Comparison of ENCODE assay signal across 18 cellular contexts in the genomic region with DNA sequence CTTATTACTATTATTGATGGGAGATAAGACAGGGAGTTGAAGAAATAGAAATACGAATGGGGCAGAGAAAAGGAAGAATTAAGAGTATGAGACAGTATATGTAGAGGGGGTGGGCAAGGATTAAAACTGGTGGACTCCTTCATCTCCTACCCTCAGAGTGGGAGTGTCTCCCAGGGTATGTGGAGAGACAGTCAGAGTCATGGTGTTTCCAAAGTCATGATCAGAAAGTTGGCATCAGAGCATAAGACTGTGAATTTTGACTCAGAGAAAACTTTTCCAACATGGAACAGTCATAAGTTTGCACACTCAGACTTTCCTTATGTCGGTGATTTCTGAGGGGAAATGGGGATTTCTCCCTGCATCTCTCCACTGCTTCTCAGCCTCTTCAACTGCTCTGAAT. TPM values are rescaled to one million over a fixed set of nuclear protein-coding genes. Genes with fewer than 3 reads are reported as not detected.
DNase-seq lines count a peak whose midpoint lies in the region; ATAC-seq and TF ChIP-seq lines count a peak whose summit lies in the region.
"Had no signal": no experiment of that assay in that cellular context is flagged by ENCODE, and none has a peak within 500 bp of the region (broad histone marks: within the 10 kb centered on the region; RNA-seq: fewer than 3 reads in every experiment).

No MANE protein-coding gene starts in this region.

- peak overlapping the region; percentile 72 for H3K9ac ChIP-seq in Karpas-422 (ENCODE audit: low read length)
- H3K9ac ChIP-seq: BLaER1 treated with 17β-estradiol and CSF1 and Interleukin-3, amounts not matched to agents 10 nM and 100 nM had no signal

- H3K27me3 ChIP-seq in Karpas-422 (ENCODE audit: low read length) = no peaks in the 10 kb centered on the region
- H3K27me3 ChIP-seq: BLaER1 treated with 17β-estradiol and CSF1 and Interleukin-3, amounts not matched to agents 10 nM and 100 nM; SJCRH30 had no signal

- peaks cover 58% of the 10 kb centered on the region for H3K4me1 ChIP-seq in Karpas-422 (ENCODE audit: low read length)
- H3K4me1 ChIP-seq: foreskin keratinocyte, SJCRH30 had no signal

- no peak for TF ChIP-seq CTCF in progenitor cell of endocrine pancreas (IDR thresholded peaks at IDR 0.05; ENCODE audit: unreplicated experiment)

- H3K36me3 Mint-ChIP-seq in T-helper 1 cell treated with Interleukin-12 subunit alpha and Interleukin-12 subunit beta and Interleukin-4 antibody, amounts not matched to agents 30 μg/mL and 1 μg/mL, for 36 hours (ENCODE audit: low read depth) = peaks cover 22% of the 10 kb centered on the region
- H3K36me3 Mint-ChIP-seq in activated naive CD8-positive, alpha-beta T cell treated with anti-CD3 and anti-CD28 coated beads, Interleukin-2, amount 50 U/mL, for 24 hours (ENCODE audit: low read depth) = peaks cover 27% of the 10 kb centered on the region
- peaks cover 29% of the 10 kb centered on the region for H3K36me3 Mint-ChIP-seq in stimulated activated memory B cell treated with anti-CD40 and anti-IgM and Interleukin-4, amounts not matched to agents 10 μg/mL and 1 μg/mL and 100 μg/mL, for 72 hours
- no peaks in the 10 kb centered on the region for H3K36me3 Mint-ChIP-seq in progenitor cell of endocrine pancreas (ENCODE audit: insufficient read depth)

- no peak overlapping the region for H2AFZ ChIP-seq in Karpas-422 (ENCODE audit: low read length)

- H3K79me2 ChIP-seq in Karpas-422 (ENCODE audit: low read length) = peaks cover 51% of the 10 kb centered on the region

- H3K4me2 ChIP-seq in Karpas-422 (ENCODE audit: low read depth, low read length, poor library complexity, severe bottlenecking) = peak overlapping the region; percentile 83

- H3K9me3 ChIP-seq in Karpas-422 (ENCODE audit: low read length) = no peaks in the 10 kb centered on the region
- H3K9me3 ChIP-seq: SJCRH30 had no signal

- no peaks in the 10 kb centered on the region for H3K36me3 ChIP-seq in Karpas-422 (ENCODE audit: insufficient read depth, low read length)
- H3K36me3 ChIP-seq: SJCRH30 had no signal

- DNase-seq in T-helper 1 cell (no peak), Karpas-422 (no peak), progenitor cell of endocrine pancreas (ENCODE audit: low spot score, unreplicated experiment) (no peak)
- no peak for DNase-seq in activated naive CD8-positive, alpha-beta T cell treated with anti-CD3 and anti-CD28 coated beads, Interleukin-2, amount 50 U/mL, for 24 hours
- DNase-seq: foreskin keratinocyte, H7, NCI-H2081, NCI-H524, SJCRH30 had no signal

- H3K4me3 Mint-ChIP-seq in T-helper 1 cell treated with Interleukin-12 subunit alpha and Interleukin-12 subunit beta and Interleukin-4 antibody, amounts not matched to agents 30 μg/mL and 1 μg/mL, for 36 hours = peak overlapping the region; percentile 87
- H3K4me3 Mint-ChIP-seq in activated naive CD8-positive, alpha-beta T cell treated with anti-CD3 and anti-CD28 coated beads, Interleukin-2, amount 50 U/mL, for 24 hours = peak overlapping the region; percentile 86
- H3K4me3 Mint-ChIP-seq in stimulated activated memory B cell treated with anti-CD40 and anti-IgM and Interleukin-4, amounts not matched to agents 10 μg/mL and 1 μg/mL and 100 μg/mL, for 72 hours = peak overlapping the region; percentile 82
- H3K4me3 Mint-ChIP-seq in progenitor cell of endocrine pancreas (ENCODE audit: low read depth) = no peak overlapping the region

- H4K20me1 ChIP-seq in Karpas-422 (ENCODE audit: insufficient read depth, low read depth, low read length) = no peaks in the 10 kb centered on the region
- H4K20me1 ChIP-seq: BLaER1 treated with 17β-estradiol and CSF1 and Interleukin-3, amounts not matched to agents 10 nM and 100 nM had no signal

- H3K4me1 Mint-ChIP-seq in T-helper 1 cell treated with Interleukin-12 subunit alpha and Interleukin-12 subunit beta and Interleukin-4 antibody, amounts not matched to agents 30 μg/mL and 1 μg/mL, for 36 hours (ENCODE audit: low read depth) = peaks cover 77% of the 10 kb centered on the region
- H3K4me1 Mint-ChIP-seq in activated naive CD8-positive, alpha-beta T cell treated with anti-CD3 and anti-CD28 coated beads, Interleukin-2, amount 50 U/mL, for 24 hours = peaks cover 96% of the 10 kb centered on the region
- peaks cover 82% of the 10 kb centered on the region for H3K4me1 Mint-ChIP-seq in stimulated activated memory B cell treated with anti-CD40 and anti-IgM and Interleukin-4, amounts not matched to agents 10 μg/mL and 1 μg/mL and 100 μg/mL, for 72 hours
- H3K4me1 Mint-ChIP-seq in progenitor cell of endocrine pancreas (ENCODE audit: low read depth) = peaks cover 5% of the 10 kb centered on the region

- no peaks in the 10 kb centered on the region for H3K9me2 ChIP-seq in Karpas-422 (replicated peaks; ENCODE audit: insufficient read depth, low read length)

- peaks cover 4% of the 10 kb centered on the region for H3K9me3 Mint-ChIP-seq in T-helper 1 cell treated with Interleukin-12 subunit alpha and Interleukin-12 subunit beta and Interleukin-4 antibody, amounts not matched to agents 30 μg/mL and 1 μg/mL, for 36 hours
- peaks cover 4% of the 10 kb centered on the region for H3K9me3 Mint-ChIP-seq in activated naive CD8-positive, alpha-beta T cell treated with anti-CD3 and anti-CD28 coated beads, Interleukin-2, amount 50 U/mL, for 24 hours
- no peaks in the 10 kb centered on the region for H3K9me3 Mint-ChIP-seq in stimulated activated memory B cell treated with anti-CD40 and anti-IgM and Interleukin-4, amounts not matched to agents 10 μg/mL and 1 μg/mL and 100 μg/mL, for 72 hours
- peaks cover under 1% of the 10 kb centered on the region for H3K9me3 Mint-ChIP-seq in progenitor cell of endocrine pancreas (ENCODE audit: low read depth)

- H3K27ac Mint-ChIP-seq in T-helper 1 cell treated with Interleukin-12 subunit alpha and Interleukin-12 subunit beta and Interleukin-4 antibody, amounts not matched to agents 30 μg/mL and 1 μg/mL, for 36 hours = peak overlapping the region; percentile 90
- H3K27ac Mint-ChIP-seq in activated naive CD8-positive, alpha-beta T cell treated with anti-CD3 and anti-CD28 coated beads, Interleukin-2, amount 50 U/mL, for 24 hours = peak overlapping the region; percentile 97
- peak overlapping the region; percentile 84 for H3K27ac Mint-ChIP-seq in stimulated activated memory B cell treated with anti-CD40 and anti-IgM and Interleukin-4, amounts not matched to agents 10 μg/mL and 1 μg/mL and 100 μg/mL, for 72 hours
- no peak overlapping the region for H3K27ac Mint-ChIP-seq in progenitor cell of endocrine pancreas

- peak; percentile 64 for ATAC-seq in activated naive CD8-positive, alpha-beta T cell treated with anti-CD3 and anti-CD28 coated beads, Interleukin-2, amount 50 U/mL, for 24 hours
- ATAC-seq in stimulated activated memory B cell treated with anti-CD40 and anti-IgM and Interleukin-4, amounts not matched to agents 10 μg/mL and 1 μg/mL and 100 μg/mL, for 72 hours = no peak
- ATAC-seq in HG03159 (IDR thresholded peaks at IDR 0.05; ENCODE audit: unreplicated experiment) (no peak), SK-N-SH treated with all-trans-retinoic acid at 6 μM for 48 hours (no peak)
- ATAC-seq: foreskin keratinocyte, left lobe of liver had no signal

- peak overlapping the region; percentile 80 for H3K27ac ChIP-seq in Karpas-422 (ENCODE audit: low read length)
- H3K27ac ChIP-seq: 22Rv1, foreskin keratinocyte, SJCRH30 had no signal

- no peaks in the 10 kb centered on the region for H3K27me3 Mint-ChIP-seq in T-helper 1 cell treated with Interleukin-12 subunit alpha and Interleukin-12 subunit beta and Interleukin-4 antibody, amounts not matched to agents 30 μg/mL and 1 μg/mL, for 36 hours (ENCODE audit: low read depth)
- no peaks in the 10 kb centered on the region for H3K27me3 Mint-ChIP-seq in activated naive CD8-positive, alpha-beta T cell treated with anti-CD3 and anti-CD28 coated beads, Interleukin-2, amount 50 U/mL, for 24 hours
- H3K27me3 Mint-ChIP-seq in stimulated activated memory B cell treated with anti-CD40 and anti-IgM and Interleukin-4, amounts not matched to agents 10 μg/mL and 1 μg/mL and 100 μg/mL, for 72 hours = no peaks in the 10 kb centered on the region
- no peaks in the 10 kb centered on the region for H3K27me3 Mint-ChIP-seq in progenitor cell of endocrine pancreas

- peak overlapping the region; percentile 66; the same call in 1 of the 2 replicates for H3K4me3 ChIP-seq in Karpas-422 (ENCODE audit: low read length)
- H3K4me3 ChIP-seq: SJCRH30 had no signal

TF ChIP-seq in SK-N-SH treated with all-trans-retinoic acid at 6 μM for 48 hours, 23 proteins besides CTCF, POLR2A, EP300 and RAD21:
- TF ChIP-seq, protein P1, sequence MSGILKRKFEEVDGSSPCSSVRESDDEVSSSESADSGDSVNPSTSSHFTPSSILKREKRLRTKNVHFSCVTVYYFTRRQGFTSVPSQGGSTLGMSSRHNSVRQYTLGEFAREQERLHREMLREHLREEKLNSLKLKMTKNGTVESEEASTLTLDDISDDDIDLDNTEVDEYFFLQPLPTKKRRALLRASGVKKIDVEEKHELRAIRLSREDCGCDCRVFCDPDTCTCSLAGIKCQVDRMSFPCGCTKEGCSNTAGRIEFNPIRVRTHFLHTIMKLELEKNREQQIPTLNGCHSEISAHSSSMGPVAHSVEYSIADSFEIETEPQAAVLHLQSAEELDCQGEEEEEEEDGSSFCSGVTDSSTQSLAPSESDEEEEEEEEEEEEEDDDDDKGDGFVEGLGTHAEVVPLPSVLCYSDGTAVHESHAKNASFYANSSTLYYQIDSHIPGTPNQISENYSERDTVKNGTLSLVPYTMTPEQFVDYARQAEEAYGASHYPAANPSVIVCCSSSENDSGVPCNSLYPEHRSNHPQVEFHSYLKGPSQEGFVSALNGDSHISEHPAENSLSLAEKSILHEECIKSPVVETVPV (CRISPR knock-in tag; IDR thresholded peaks at IDR 0.05) = no peak
- TF ChIP-seq, protein P2, sequence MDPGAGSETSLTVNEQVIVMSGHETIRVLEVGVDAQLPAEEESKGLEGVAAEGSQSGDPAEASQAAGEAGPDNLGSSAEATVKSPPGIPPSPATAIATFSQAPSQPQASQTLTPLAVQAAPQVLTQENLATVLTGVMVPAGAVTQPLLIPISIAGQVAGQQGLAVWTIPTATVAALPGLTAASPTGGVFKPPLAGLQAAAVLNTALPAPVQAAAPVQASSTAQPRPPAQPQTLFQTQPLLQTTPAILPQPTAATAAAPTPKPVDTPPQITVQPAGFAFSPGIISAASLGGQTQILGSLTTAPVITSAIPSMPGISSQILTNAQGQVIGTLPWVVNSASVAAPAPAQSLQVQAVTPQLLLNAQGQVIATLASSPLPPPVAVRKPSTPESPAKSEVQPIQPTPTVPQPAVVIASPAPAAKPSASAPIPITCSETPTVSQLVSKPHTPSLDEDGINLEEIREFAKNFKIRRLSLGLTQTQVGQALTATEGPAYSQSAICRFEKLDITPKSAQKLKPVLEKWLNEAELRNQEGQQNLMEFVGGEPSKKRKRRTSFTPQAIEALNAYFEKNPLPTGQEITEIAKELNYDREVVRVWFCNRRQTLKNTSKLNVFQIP (CRISPR knock-in tag; IDR thresholded peaks at IDR 0.05; ENCODE audit: borderline replicate concordance, low read depth) = no peak
- no peak for TF ChIP-seq RARB (CRISPR knock-in tag; IDR thresholded peaks at IDR 0.05)

RNA-seq across cellular contexts. Expression of gene CD84, which starts 2.4 kb away (rescaled TPM):
- total RNA-seq in Karpas-422 (2014; rRNA removed; shearing (Covaris generic); ENCODE audit: low replicate concordance) = 14.4 and 29.4 TPM in 2 replicates
- total RNA-seq in progenitor cell of endocrine pancreas = not detected in 2 replicates
- total RNA-seq: foreskin keratinocyte, H7, SJCRH30 had no signal

RNA-seq across cellular contexts. Expression of gene SLAMF6, which starts 53.8 kb away (rescaled TPM):
- total RNA-seq in Karpas-422 (2014; rRNA removed; shearing (Covaris generic); ENCODE audit: low replicate concordance) = 19.3 and 66.0 TPM in 2 replicates
- not detected in 2 replicates for total RNA-seq in progenitor cell of endocrine pancreas
- total RNA-seq: cerebellum, foreskin keratinocyte, H7, SJCRH30, temporal lobe had no signal

Comparison
In these comparisons a context has a peak if more than half of its experiments do, and no peak if none do; other contexts are left out.
1. RNA of gene CD84, which starts 2.4 kb away (total RNA-seq): 14.4 to 29.4 TPM in Karpas-422; not detected in progenitor cell of endocrine pancreas; every median in the first group is over 10 times any median in the second.
2. RNA of gene SLAMF6, which starts 53.8 kb away (total RNA-seq): 19.3 to 66.0 TPM in Karpas-422; not detected in progenitor cell of endocrine pancreas; every median in the first group is over 10 times any median in the second.